1 cellular context compared by ENCODE assay signal in the genomic region with DNA sequence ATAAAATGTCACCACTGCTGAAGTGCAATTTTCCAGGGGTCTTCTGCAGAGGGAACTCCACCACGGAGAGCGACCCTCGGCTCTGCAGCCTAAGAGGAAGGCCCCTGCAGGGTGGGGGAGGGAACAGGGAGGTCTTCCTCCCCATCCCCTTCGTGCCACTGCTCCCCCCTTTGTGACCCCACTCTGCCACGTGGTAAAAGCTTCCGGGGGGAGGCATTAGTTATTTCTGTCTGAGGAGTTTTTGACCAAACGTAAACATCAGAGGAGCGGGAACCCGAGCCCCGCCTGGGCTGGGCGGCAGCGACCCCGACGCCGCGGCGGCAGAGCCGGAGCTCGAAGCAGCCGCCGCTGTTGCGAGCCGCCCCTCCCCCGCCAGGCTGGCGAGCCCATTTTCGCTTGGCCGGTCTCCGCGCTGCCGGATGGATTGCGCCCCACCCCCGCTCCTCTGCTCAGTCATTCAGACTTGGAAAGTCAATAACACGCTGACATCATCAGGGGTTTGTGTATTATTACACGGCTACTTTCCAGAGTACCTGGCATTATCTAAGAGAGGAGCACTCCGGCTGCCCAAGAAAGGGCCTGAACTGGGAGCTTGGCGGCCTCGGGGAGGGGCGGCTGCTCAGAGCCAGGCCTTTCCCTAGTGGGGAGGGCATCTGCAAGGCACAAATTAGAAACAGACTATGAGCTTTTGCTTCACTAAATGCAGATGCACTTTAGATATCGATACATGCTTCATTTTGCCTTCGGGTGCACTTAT.
A peak's percentile ranks its signal among the peaks of the same experiment; 100 is the strongest.
TF ChIP-seq lines count a peak whose summit lies in the region.

No MANE protein-coding gene starts in this region.

TF ChIP-seq in HepG2, 621 proteins besides CTCF, POLR2A, EP300 and RAD21 (continued from another document and continues in another):
- TF ChIP-seq, protein P1, sequence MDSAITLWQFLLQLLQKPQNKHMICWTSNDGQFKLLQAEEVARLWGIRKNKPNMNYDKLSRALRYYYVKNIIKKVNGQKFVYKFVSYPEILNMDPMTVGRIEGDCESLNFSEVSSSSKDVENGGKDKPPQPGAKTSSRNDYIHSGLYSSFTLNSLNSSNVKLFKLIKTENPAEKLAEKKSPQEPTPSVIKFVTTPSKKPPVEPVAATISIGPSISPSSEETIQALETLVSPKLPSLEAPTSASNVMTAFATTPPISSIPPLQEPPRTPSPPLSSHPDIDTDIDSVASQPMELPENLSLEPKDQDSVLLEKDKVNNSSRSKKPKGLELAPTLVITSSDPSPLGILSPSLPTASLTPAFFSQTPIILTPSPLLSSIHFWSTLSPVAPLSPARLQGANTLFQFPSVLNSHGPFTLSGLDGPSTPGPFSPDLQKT (CRISPR knock-in tag; IDR thresholded peaks at IDR 0.05; ENCODE audit: borderline replicate concordance) = no peak
- TF ChIP-seq WIZ (CRISPR knock-in tag; IDR thresholded peaks at IDR 0.05) (no peak), ZNF776 (CRISPR knock-in tag; IDR thresholded peaks at IDR 0.05) (no peak; the same call in 1 of the 2 replicates), ZSCAN25 (CRISPR knock-in tag; IDR thresholded peaks at IDR 0.05) (0 out of 2 replicates have a peak, but pooled peaks have one; percentile 23), SMYD3 (CRISPR knock-in tag; IDR thresholded peaks at IDR 0.05) (no peak), GTF2F1 (IDR thresholded peaks at IDR 0.05; ENCODE audit: low read length) (peak; percentile 17; the same call in 1 of the 2 replicates), ZBTB21 (CRISPR knock-in tag; IDR thresholded peaks at IDR 0.05) (peak; percentile 82), FOXP1 (IDR thresholded peaks at IDR 0.05) (no peak), FOXP1 (CRISPR knock-in tag; IDR thresholded peaks at IDR 0.05) (peak; percentile 90), ZC3H13 (CRISPR knock-in tag; IDR thresholded peaks at IDR 0.05) (peak; percentile 67; the same call in 1 of the 2 replicates), RFXAP (CRISPR knock-in tag; IDR thresholded peaks at IDR 0.05; ENCODE audit: borderline replicate concordance) (peak; percentile 81; the same call in 1 of the 2 replicates), FOXO1 (CRISPR knock-in tag; IDR thresholded peaks at IDR 0.05) (peak; percentile 97), NR2F1 (CRISPR knock-in tag; IDR thresholded peaks at IDR 0.05) (peak; percentile 25 to 52; a peak in 1 of 4 replicates), MYNN (CRISPR knock-in tag; IDR thresholded peaks at IDR 0.05; ENCODE audit: low read depth) (no peak), NCOR1 (IDR thresholded peaks at IDR 0.05; ENCODE audit: borderline replicate concordance, low read length) (peak; percentile 96; the same call in 1 of the 2 replicates), FOXP4 (CRISPR knock-in tag; IDR thresholded peaks at IDR 0.05) (peak; percentile 97), JARID2 (CRISPR knock-in tag; IDR thresholded peaks at IDR 0.05; ENCODE audit: insufficient replicate concordance) (peak; percentile 72), ZNF841 (CRISPR knock-in tag; IDR thresholded peaks at IDR 0.05; ENCODE audit: borderline replicate concordance) (no peak), MBD4 (IDR thresholded peaks at IDR 0.05; ENCODE audit: borderline replicate concordance, low read length) (no peak; the same call in 1 of the 2 replicates), TOE1 (CRISPR knock-in tag; IDR thresholded peaks at IDR 0.05) (no peak), ZNF136 (CRISPR knock-in tag; IDR thresholded peaks at IDR 0.05; ENCODE audit: low read depth) (0 out of 2 replicates have a peak, but pooled peaks have one; percentile 34), ZNF12 (CRISPR knock-in tag; IDR thresholded peaks at IDR 0.05) (peak; percentile 72; the same call in 1 of the 2 replicates), ZNF629 (CRISPR knock-in tag; conservative IDR thresholded peaks at IDR 0.05) (0 out of 2 replicates have a peak, but pooled peaks have one; percentile 7), ZFP82 (CRISPR knock-in tag; IDR thresholded peaks at IDR 0.05; ENCODE audit: borderline replicate concordance) (peak; percentile 92), ZNF607 (CRISPR knock-in tag; IDR thresholded peaks at IDR 0.05; ENCODE audit: borderline replicate concordance) (peak; percentile 93), MAFK (conservative IDR thresholded peaks at IDR 0.05 in 1 of 2, IDR thresholded peaks at IDR 0.05 in 1 of 2; ENCODE audit: low read length in 2 of 2) (peak; percentile 54 to 66; a peak in 3 of 4 replicates), KLF9 (CRISPR knock-in tag; IDR thresholded peaks at IDR 0.05; ENCODE audit: low read depth) (0 out of 2 replicates have a peak, but pooled peaks have one; percentile 68), ZNF44 (CRISPR knock-in tag; IDR thresholded peaks at IDR 0.05) (no peak), MAF1 (CRISPR knock-in tag; IDR thresholded peaks at IDR 0.05; ENCODE audit: borderline replicate concordance) (no peak; the same call in 1 of the 2 replicates), TCF12 (IDR thresholded peaks at IDR 0.05) (no peak), TCF12 (CRISPR knock-in tag; IDR thresholded peaks at IDR 0.05) (peak; percentile 96), TP53 (CRISPR knock-in tag; conservative IDR thresholded peaks at IDR 0.05) (no peak; the same call in 1 of the 2 replicates), ZNF773 (CRISPR knock-in tag; IDR thresholded peaks at IDR 0.05; ENCODE audit: borderline replicate concordance) (no peak), TCF7L2 (IDR thresholded peaks at IDR 0.05; ENCODE audit: low read depth, low read length) (no peak), SIN3A (IDR thresholded peaks at IDR 0.05; ENCODE audit: borderline replicate concordance, low read depth, low read length) (0 out of 2 replicates have a peak, but pooled peaks have one; percentile 54), NFE2L1 (CRISPR knock-in tag; IDR thresholded peaks at IDR 0.05; ENCODE audit: borderline replicate concordance) (no peak), ZNF660 (CRISPR knock-in tag; IDR thresholded peaks at IDR 0.05; ENCODE audit: borderline replicate concordance, low read depth) (no peak), ZNF574 (CRISPR knock-in tag; IDR thresholded peaks at IDR 0.05) (peak; percentile 84), RFX1 (IDR thresholded peaks at IDR 0.05) (no peak)
- TF ChIP-seq, protein P2, sequence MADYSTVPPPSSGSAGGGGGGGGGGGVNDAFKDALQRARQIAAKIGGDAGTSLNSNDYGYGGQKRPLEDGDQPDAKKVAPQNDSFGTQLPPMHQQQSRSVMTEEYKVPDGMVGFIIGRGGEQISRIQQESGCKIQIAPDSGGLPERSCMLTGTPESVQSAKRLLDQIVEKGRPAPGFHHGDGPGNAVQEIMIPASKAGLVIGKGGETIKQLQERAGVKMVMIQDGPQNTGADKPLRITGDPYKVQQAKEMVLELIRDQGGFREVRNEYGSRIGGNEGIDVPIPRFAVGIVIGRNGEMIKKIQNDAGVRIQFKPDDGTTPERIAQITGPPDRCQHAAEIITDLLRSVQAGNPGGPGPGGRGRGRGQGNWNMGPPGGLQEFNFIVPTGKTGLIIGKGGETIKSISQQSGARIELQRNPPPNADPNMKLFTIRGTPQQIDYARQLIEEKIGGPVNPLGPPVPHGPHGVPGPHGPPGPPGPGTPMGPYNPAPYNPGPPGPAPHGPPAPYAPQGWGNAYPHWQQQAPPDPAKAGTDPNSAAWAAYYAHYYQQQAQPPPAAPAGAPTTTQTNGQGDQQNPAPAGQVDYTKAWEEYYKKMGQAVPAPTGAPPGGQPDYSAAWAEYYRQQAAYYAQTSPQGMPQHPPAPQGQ (CRISPR knock-in tag; IDR thresholded peaks at IDR 0.05; ENCODE audit: borderline replicate concordance) = no peak
- TF ChIP-seq, protein P3, sequence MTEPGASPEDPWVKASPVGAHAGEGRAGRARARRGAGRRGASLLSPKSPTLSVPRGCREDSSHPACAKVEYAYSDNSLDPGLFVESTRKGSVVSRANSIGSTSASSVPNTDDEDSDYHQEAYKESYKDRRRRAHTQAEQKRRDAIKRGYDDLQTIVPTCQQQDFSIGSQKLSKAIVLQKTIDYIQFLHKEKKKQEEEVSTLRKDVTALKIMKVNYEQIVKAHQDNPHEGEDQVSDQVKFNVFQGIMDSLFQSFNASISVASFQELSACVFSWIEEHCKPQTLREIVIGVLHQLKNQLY (CRISPR knock-in tag; IDR thresholded peaks at IDR 0.05) = peak; percentile 91
- TF ChIP-seq, protein P4, sequence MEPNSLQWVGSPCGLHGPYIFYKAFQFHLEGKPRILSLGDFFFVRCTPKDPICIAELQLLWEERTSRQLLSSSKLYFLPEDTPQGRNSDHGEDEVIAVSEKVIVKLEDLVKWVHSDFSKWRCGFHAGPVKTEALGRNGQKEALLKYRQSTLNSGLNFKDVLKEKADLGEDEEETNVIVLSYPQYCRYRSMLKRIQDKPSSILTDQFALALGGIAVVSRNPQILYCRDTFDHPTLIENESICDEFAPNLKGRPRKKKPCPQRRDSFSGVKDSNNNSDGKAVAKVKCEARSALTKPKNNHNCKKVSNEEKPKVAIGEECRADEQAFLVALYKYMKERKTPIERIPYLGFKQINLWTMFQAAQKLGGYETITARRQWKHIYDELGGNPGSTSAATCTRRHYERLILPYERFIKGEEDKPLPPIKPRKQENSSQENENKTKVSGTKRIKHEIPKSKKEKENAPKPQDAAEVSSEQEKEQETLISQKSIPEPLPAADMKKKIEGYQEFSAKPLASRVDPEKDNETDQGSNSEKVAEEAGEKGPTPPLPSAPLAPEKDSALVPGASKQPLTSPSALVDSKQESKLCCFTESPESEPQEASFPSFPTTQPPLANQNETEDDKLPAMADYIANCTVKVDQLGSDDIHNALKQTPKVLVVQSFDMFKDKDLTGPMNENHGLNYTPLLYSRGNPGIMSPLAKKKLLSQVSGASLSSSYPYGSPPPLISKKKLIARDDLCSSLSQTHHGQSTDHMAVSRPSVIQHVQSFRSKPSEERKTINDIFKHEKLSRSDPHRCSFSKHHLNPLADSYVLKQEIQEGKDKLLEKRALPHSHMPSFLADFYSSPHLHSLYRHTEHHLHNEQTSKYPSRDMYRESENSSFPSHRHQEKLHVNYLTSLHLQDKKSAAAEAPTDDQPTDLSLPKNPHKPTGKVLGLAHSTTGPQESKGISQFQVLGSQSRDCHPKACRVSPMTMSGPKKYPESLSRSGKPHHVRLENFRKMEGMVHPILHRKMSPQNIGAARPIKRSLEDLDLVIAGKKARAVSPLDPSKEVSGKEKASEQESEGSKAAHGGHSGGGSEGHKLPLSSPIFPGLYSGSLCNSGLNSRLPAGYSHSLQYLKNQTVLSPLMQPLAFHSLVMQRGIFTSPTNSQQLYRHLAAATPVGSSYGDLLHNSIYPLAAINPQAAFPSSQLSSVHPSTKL (CRISPR knock-in tag; IDR thresholded peaks at IDR 0.05) = peak; percentile 97
- TF ChIP-seq, protein P5, sequence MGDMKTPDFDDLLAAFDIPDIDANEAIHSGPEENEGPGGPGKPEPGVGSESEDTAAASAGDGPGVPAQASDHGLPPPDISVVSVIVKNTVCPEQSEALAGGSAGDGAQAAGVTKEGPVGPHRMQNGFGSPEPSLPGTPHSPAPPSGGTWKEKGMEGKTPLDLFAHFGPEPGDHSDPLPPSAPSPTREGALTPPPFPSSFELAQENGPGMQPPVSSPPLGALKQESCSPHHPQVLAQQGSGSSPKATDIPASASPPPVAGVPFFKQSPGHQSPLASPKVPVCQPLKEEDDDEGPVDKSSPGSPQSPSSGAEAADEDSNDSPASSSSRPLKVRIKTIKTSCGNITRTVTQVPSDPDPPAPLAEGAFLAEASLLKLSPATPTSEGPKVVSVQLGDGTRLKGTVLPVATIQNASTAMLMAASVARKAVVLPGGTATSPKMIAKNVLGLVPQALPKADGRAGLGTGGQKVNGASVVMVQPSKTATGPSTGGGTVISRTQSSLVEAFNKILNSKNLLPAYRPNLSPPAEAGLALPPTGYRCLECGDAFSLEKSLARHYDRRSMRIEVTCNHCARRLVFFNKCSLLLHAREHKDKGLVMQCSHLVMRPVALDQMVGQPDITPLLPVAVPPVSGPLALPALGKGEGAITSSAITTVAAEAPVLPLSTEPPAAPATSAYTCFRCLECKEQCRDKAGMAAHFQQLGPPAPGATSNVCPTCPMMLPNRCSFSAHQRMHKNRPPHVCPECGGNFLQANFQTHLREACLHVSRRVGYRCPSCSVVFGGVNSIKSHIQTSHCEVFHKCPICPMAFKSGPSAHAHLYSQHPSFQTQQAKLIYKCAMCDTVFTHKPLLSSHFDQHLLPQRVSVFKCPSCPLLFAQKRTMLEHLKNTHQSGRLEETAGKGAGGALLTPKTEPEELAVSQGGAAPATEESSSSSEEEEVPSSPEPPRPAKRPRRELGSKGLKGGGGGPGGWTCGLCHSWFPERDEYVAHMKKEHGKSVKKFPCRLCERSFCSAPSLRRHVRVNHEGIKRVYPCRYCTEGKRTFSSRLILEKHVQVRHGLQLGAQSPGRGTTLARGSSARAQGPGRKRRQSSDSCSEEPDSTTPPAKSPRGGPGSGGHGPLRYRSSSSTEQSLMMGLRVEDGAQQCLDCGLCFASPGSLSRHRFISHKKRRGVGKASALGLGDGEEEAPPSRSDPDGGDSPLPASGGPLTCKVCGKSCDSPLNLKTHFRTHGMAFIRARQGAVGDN (CRISPR knock-in tag; IDR thresholded peaks at IDR 0.05) = peak; percentile 77
